Comparison of ENCODE assay signal across 18 cellular contexts in genomic region chr9:108913391-108913790, GRCh38. TPM values are rescaled to one million over a fixed set of nuclear protein-coding genes. Genes with fewer than 3 reads are reported as not detected.
"Had no signal": no experiment of that assay in that cellular context is flagged by ENCODE, and none has a peak within 500 bp of the region (broad histone marks: within the 10 kb centered on the region; RNA-seq: fewer than 3 reads in every experiment).

No MANE protein-coding gene starts in this region.

- H3K4me1 ChIP-seq: colonic mucosa, foreskin keratinocyte, suprapubic skin had no signal

- H3K36me3 ChIP-seq: colonic mucosa had no signal

- H3K27ac ChIP-seq: colonic mucosa, foreskin keratinocyte, skin epidermis, suprapubic skin, WERI-Rb-1 had no signal

- DNase-seq: activated CD4-positive, alpha-beta T cell treated with anti-CD3 and anti-CD28 coated beads, Interleukin-2, amount 50 U/mL, for 48 hours; activated CD8-positive, alpha-beta memory T cell treated with anti-CD3 and anti-CD28 coated beads, Interleukin-2, amount 10 ng/mL, durations not matched to agents 7 days and 5 days; activated naive CD4-positive, alpha-beta T cell treated with anti-CD3 and anti-CD28 coated beads, Interleukin-2, amount 10 ng/mL, durations not matched to agents 7 days and 5 days; activated T-cell treated with anti-CD3 and anti-CD28 coated beads, Interleukin-2, amount 50 U/mL, for 1 hour; colonic mucosa; foreskin keratinocyte; glutamatergic neuron; hypothalamus; kidney glomerular epithelial cell; nephron progenitor cell; occipital lobe; right cardiac atrium; stimulated activated naive CD8-positive, alpha-beta T cell treated with anti-CD3 and anti-CD28 coated beads, Interleukin-15, Interleukin-2, amounts not matched to agents 100 U/mL and 50 U/mL, for 24 hours; trophoblast cell; WERI-Rb-1 had no signal

- H3K4me3 ChIP-seq: colonic mucosa, skin epidermis, suprapubic skin had no signal

- H3K27me3 ChIP-seq: colonic mucosa, foreskin keratinocyte, suprapubic skin had no signal

- H3K9me3 ChIP-seq: colonic mucosa, suprapubic skin had no signal

RNA-seq across cellular contexts. Expression of gene ACTL7A, which starts 51.3 kb away (rescaled TPM):
- polyA plus RNA-seq: foreskin keratinocyte, right cardiac atrium had no signal

RNA-seq across cellular contexts. Expression of gene ACTL7B, which starts 57.6 kb away (rescaled TPM):
- polyA plus RNA-seq: foreskin keratinocyte, liver, right cardiac atrium had no signal
